24 cellular contexts compared by ENCODE assay signal in genomic region chr5:75491621-75492020, GRCh38.
"Had no signal": no experiment of that assay in that cellular context is flagged by ENCODE, and none has a peak within 500 bp of the region (broad histone marks: within the 10 kb centered on the region; RNA-seq: fewer than 3 reads in every experiment).

No MANE protein-coding gene starts in this region.

- H3K9me3 Mint-ChIP-seq: natural killer cell treated with Interleukin-12 subunit alpha and Interleukin-12 subunit beta and Interleukin-15 and Interleukin-18, amount 100 ng/mL, for 72 hours had no signal

- H3K27me3 Mint-ChIP-seq: naive thymus-derived CD8-positive, alpha-beta T cell; natural killer cell treated with Interleukin-12 subunit alpha and Interleukin-12 subunit beta and Interleukin-15 and Interleukin-18, amount 100 ng/mL, for 72 hours; progenitor cell of endocrine pancreas; stimulated activated naive B cell treated with anti-CD40 and anti-IgM and Interleukin-4, amounts not matched to agents 10 μg/mL and 1 μg/mL and 100 μg/mL, for 72 hours; stimulated activated naive CD8-positive, alpha-beta T cell treated with anti-CD3 and anti-CD28 coated beads, Interleukin-15, Interleukin-2, amounts not matched to agents 100 ng/mL and 50 ng/mL, for 24 hours had no signal

- ATAC-seq: naive thymus-derived CD8-positive, alpha-beta T cell; natural killer cell treated with Interleukin-12 subunit alpha and Interleukin-12 subunit beta and Interleukin-15 and Interleukin-18, amount 100 ng/mL, for 72 hours; psoas muscle; right cardiac atrium; right lobe of liver; stimulated activated effector memory CD8-positive, alpha-beta T cell treated with anti-CD3 and anti-CD28 coated beads, Interleukin-12 subunit alpha, Interleukin-12 subunit beta, amount 100 ng/mL, for 72 hours; stimulated activated naive B cell treated with anti-CD40 and anti-IgM and Interleukin-4, amounts not matched to agents 10 μg/mL and 1 μg/mL and 100 μg/mL, for 72 hours had no signal

- DNase-seq: naive thymus-derived CD8-positive, alpha-beta T cell; occipital lobe; ovary; posterior cingulate gyrus; psoas muscle; right cardiac atrium; right lobe of liver; sigmoid colon; small intestine; stimulated activated CD4-positive, alpha-beta T cell treated with anti-CD3 and anti-CD28 coated beads, Interleukin-15, amount 100 ng/mL, for 24 hours; stimulated activated CD4-positive, alpha-beta T cell treated with anti-CD3 and anti-CD28 coated beads, Interleukin-2, amount 100 ng/mL, for 24 hours; stimulated activated CD4-positive, alpha-beta T cell treated with anti-CD3 and anti-CD28 coated beads, Interleukin-2, amount 100 ng/mL, for 48 hours; stimulated activated CD4-positive, alpha-beta T cell treated with anti-CD3 and anti-CD28 coated beads, Interleukin-4, amount 100 ng/mL, for 24 hours; stimulated activated naive B cell treated with anti-CD40 and anti-IgM and Interleukin-4, amounts not matched to agents 10 μg/mL and 1 μg/mL and 100 μg/mL, for 72 hours; stimulated activated naive CD4-positive, alpha-beta T cell treated with Interleukin-2 at 50 U/mL for 16 hours; stomach; thyroid gland; upper lobe of left lung had no signal

- FAIRE-seq: small intestine, urothelium cell line had no signal

- H3K27ac Mint-ChIP-seq: natural killer cell treated with Interleukin-12 subunit alpha and Interleukin-12 subunit beta and Interleukin-15 and Interleukin-18, amount 100 ng/mL, for 72 hours; neural progenitor cell; progenitor cell of endocrine pancreas; stimulated activated effector memory CD8-positive, alpha-beta T cell treated with anti-CD3 and anti-CD28 coated beads, Interleukin-12 subunit alpha, Interleukin-12 subunit beta, amount 100 ng/mL, for 72 hours; stimulated activated naive B cell treated with anti-CD40 and anti-IgM and Interleukin-4, amounts not matched to agents 10 μg/mL and 1 μg/mL and 100 μg/mL, for 72 hours; stimulated activated naive CD8-positive, alpha-beta T cell treated with anti-CD3 and anti-CD28 coated beads, Interleukin-15, Interleukin-2, amounts not matched to agents 100 ng/mL and 50 ng/mL, for 24 hours had no signal

- H3K4me3 Mint-ChIP-seq: naive thymus-derived CD8-positive, alpha-beta T cell; natural killer cell treated with Interleukin-12 subunit alpha and Interleukin-12 subunit beta and Interleukin-15 and Interleukin-18, amount 100 ng/mL, for 72 hours; neural progenitor cell; stimulated activated effector memory CD8-positive, alpha-beta T cell treated with anti-CD3 and anti-CD28 coated beads, Interleukin-12 subunit alpha, Interleukin-12 subunit beta, amount 100 ng/mL, for 72 hours; stimulated activated naive B cell treated with anti-CD40 and anti-IgM and Interleukin-4, amounts not matched to agents 10 μg/mL and 1 μg/mL and 100 μg/mL, for 72 hours; stimulated activated naive CD8-positive, alpha-beta T cell treated with anti-CD3 and anti-CD28 coated beads, Interleukin-15, Interleukin-2, amounts not matched to agents 100 ng/mL and 50 ng/mL, for 24 hours had no signal

- H3K4me1 Mint-ChIP-seq: neural progenitor cell had no signal
